In the genomic region with DNA sequence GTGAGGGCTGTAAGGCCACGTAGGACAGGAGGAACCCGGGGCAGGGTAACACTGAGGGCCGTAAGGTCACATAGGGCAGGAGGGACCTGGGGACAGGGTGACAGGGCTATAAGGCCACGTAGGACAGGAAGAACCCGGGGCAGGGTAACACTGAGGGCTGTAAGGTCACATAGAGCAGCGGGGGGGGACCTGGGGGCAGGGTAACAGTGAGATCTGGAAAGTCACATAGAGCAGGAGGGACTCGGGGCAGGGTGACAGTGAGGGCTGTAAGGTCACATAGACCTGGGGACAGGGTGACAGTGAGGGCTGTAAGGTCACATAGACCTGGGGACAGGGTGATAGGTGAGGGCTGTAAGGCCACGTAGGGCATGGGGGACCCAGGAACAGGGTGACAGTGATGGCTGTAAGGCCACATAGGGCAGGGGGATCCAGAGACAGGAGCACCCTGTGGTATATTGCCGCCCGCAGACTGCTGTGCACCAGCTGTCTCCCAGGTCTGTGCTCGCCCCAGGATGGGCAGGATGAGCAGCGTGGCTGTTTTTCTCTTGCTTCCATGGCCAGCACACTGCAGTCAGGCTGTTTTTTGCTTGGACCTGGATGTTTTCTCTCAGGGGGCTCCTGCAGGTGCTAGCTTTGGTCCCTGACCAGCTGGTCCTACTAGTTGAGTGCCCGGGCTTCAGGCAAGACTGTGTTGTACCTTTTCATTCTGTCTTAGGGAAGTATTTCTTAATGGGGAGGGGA, we compare ENCODE assay signal across 11 cellular contexts. TPM values are rescaled to one million over a fixed set of nuclear protein-coding genes. Genes with fewer than 3 reads are reported as not detected.
A peak's percentile ranks its signal among the peaks of the same experiment; 100 is the strongest.
DNase-seq lines count a peak whose midpoint lies in the region; ATAC-seq and TF ChIP-seq lines count a peak whose summit lies in the region.
"Had no signal": no experiment of that assay in that cellular context is flagged by ENCODE, and none has a peak within 500 bp of the region (broad histone marks: within the 10 kb centered on the region; RNA-seq: fewer than 3 reads in every experiment).

No MANE protein-coding gene starts in this region.

- intact Hi-C loops in adrenal gland (cut with DNase I), result no loop called here

- no peak for TF ChIP-seq CTCF in adrenal gland (IDR thresholded peaks at IDR 0.05)
- TF ChIP-seq CTCF in lung (IDR thresholded peaks at IDR 0.05; ENCODE audit: control extremely low read depth, extremely low read depth), result no peak
- no peak for TF ChIP-seq CTCF in thoracic aorta (IDR thresholded peaks at IDR 0.05)
- TF ChIP-seq CTCF in suprapubic skin (IDR thresholded peaks at IDR 0.05), result no peak

- no peak for TF ChIP-seq EP300 in suprapubic skin (IDR thresholded peaks at IDR 0.05)

- H3K4me3 ChIP-seq in adrenal gland, result no peak overlapping the region
- no peak overlapping the region for H3K4me3 ChIP-seq in lung
- H3K4me3 ChIP-seq in thoracic aorta, result no peak overlapping the region
- H3K4me3 ChIP-seq in suprapubic skin, result no peak overlapping the region

- H3K27me3 ChIP-seq in adrenal gland (no peaks in the 10 kb centered on the region), lung (ENCODE audit: control insufficient read depth, insufficient read depth) (no peaks in the 10 kb centered on the region), thoracic aorta (replicated peaks; ENCODE audit: insufficient read depth) (no peaks in the 10 kb centered on the region), suprapubic skin (no peaks in the 10 kb centered on the region)

- no peaks in the 10 kb centered on the region for H3K9me3 Mint-ChIP-seq in T-helper 1 cell treated with Interleukin-12 subunit alpha and Interleukin-12 subunit beta and Interleukin-4 antibody, amounts not matched to agents 30 μg/mL and 1 μg/mL, for 36 hours

- H3K27ac Mint-ChIP-seq in T-helper 1 cell treated with Interleukin-12 subunit alpha and Interleukin-12 subunit beta and Interleukin-4 antibody, amounts not matched to agents 30 μg/mL and 1 μg/mL, for 36 hours, result peak overlapping the region; percentile 43
- H3K27ac Mint-ChIP-seq: activated naive CD8-positive, alpha-beta T cell had no signal

- DNase-seq in T-helper 1 cell (no peak), adrenal gland (no peak), lung (ENCODE audit: low spot score) (no peak), thoracic aorta (ENCODE audit: low spot score) (no peak), NCI-H1048 (lab: John Stamatoyannopoulos, UW) (no peak), suprapubic skin (ENCODE audit: low spot score in 2 of 2) (no peak)
- DNase-seq: DMS153, retina had no signal

- no peak for ATAC-seq in lung (ENCODE audit: insufficient read depth, low FRiP score)
- ATAC-seq in thoracic aorta (ENCODE audit: insufficient number of reproducible peaks, low FRiP score, low read depth), result no peak
- ATAC-seq in HG02798 (IDR thresholded peaks at IDR 0.05; ENCODE audit: poor library complexity, unreplicated experiment), result no peak

- H3K4me1 Mint-ChIP-seq in T-helper 1 cell treated with Interleukin-12 subunit alpha and Interleukin-12 subunit beta and Interleukin-4 antibody, amounts not matched to agents 30 μg/mL and 1 μg/mL, for 36 hours (ENCODE audit: low read depth), result peaks cover 29% of the 10 kb centered on the region

- no peaks in the 10 kb centered on the region for H3K36me3 ChIP-seq in adrenal gland (replicated peaks in 1 of 2)
- no peaks in the 10 kb centered on the region for H3K36me3 ChIP-seq in lung (ENCODE audit: control insufficient read depth in 2 of 2, insufficient read depth in 2 of 2, low read length in 2 of 2)
- no peaks in the 10 kb centered on the region for H3K36me3 ChIP-seq in thoracic aorta
- H3K36me3 ChIP-seq in suprapubic skin, result no peaks in the 10 kb centered on the region

- no peak overlapping the region for H3K4me3 Mint-ChIP-seq in T-helper 1 cell treated with Interleukin-12 subunit alpha and Interleukin-12 subunit beta and Interleukin-4 antibody, amounts not matched to agents 30 μg/mL and 1 μg/mL, for 36 hours
- H3K4me3 Mint-ChIP-seq: activated naive CD8-positive, alpha-beta T cell had no signal

- H3K36me3 Mint-ChIP-seq in T-helper 1 cell treated with Interleukin-12 subunit alpha and Interleukin-12 subunit beta and Interleukin-4 antibody, amounts not matched to agents 30 μg/mL and 1 μg/mL, for 36 hours (ENCODE audit: low read depth), result peaks cover 24% of the 10 kb centered on the region

- no peaks in the 10 kb centered on the region for H3K9me3 ChIP-seq in adrenal gland (replicated peaks in 1 of 3)
- no peaks in the 10 kb centered on the region for H3K9me3 ChIP-seq in lung (ENCODE audit: control insufficient read depth in 2 of 2, insufficient read depth in 1 of 2, low read length in 1 of 2)
- H3K9me3 ChIP-seq in thoracic aorta, result no peaks in the 10 kb centered on the region
- no peaks in the 10 kb centered on the region for H3K9me3 ChIP-seq in suprapubic skin

- H3K27me3 Mint-ChIP-seq in T-helper 1 cell treated with Interleukin-12 subunit alpha and Interleukin-12 subunit beta and Interleukin-4 antibody, amounts not matched to agents 30 μg/mL and 1 μg/mL, for 36 hours (ENCODE audit: low read depth), result no peaks in the 10 kb centered on the region
- H3K27me3 Mint-ChIP-seq: activated naive CD8-positive, alpha-beta T cell had no signal

- 70 to 84% (median 80%) methylated on average over 9 to 13 of the region's 13 CpGs for WGBS in adrenal gland, 4 donors
- 91 to 95% methylated on average over 13 of the region's 13 CpGs for WGBS in lung, 2 donors
- 92% methylated on average over 13 of the region's 13 CpGs for WGBS in suprapubic skin

- TF ChIP-seq POLR2A in adrenal gland (IDR thresholded peaks at IDR 0.05), result no peak
- TF ChIP-seq POLR2A in suprapubic skin (IDR thresholded peaks at IDR 0.05), result no peak

- H3K4me1 ChIP-seq in adrenal gland (replicated peaks in 1 of 2), result peaks cover 16 to 28% of the 10 kb centered on the region in 2 donors
- H3K4me1 ChIP-seq in lung (ENCODE audit: control insufficient read depth in 2 of 2, insufficient read depth in 2 of 2, low read length in 2 of 2), result peaks cover 0 to 12% of the 10 kb centered on the region in 2 donors
- peaks cover 22 to 51% of the 10 kb centered on the region in 2 donors for H3K4me1 ChIP-seq in thoracic aorta (ENCODE audit: control insufficient read depth in 1 of 2, low read depth in 2 of 2)
- peaks cover 40% of the 10 kb centered on the region for H3K4me1 ChIP-seq in suprapubic skin

- H3K27ac ChIP-seq in adrenal gland (peak overlapping the region in 3 of 5 donors; percentile 77 to 81 (median 78)), lung (ENCODE audit: low read depth in 1 of 2, low read length in 1 of 2) (peak overlapping the region; percentile 65 to 78), thoracic aorta (peak overlapping the region; percentile 82 to 88), suprapubic skin (no peak overlapping the region)

RNA-seq across cellular contexts. Expression of gene SYTL3, which starts 55.7 kb away (rescaled TPM):
- total RNA-seq in adrenal gland (1 to 10 TPM; 1.7 to 3.9 (median 2.2) TPM), lung (10 to 100 TPM; 14.8 to 20.0 TPM), thoracic aorta (1 to 10 TPM; 7.1 to 9.6 TPM), suprapubic skin (1 to 10 TPM; 2.8 to 5.1 (median 3.4) TPM)
- polyA plus RNA-seq in adrenal gland (1 to 10 TPM; 1.5 to 2.5 (median 1.7) TPM), lung (10 to 100 TPM in 1 of 2 donors, 1 to 10 TPM in 1; 6.5 to 16.4 TPM)
